ENCODE assay signal across 21 cellular contexts in the genomic region with DNA sequence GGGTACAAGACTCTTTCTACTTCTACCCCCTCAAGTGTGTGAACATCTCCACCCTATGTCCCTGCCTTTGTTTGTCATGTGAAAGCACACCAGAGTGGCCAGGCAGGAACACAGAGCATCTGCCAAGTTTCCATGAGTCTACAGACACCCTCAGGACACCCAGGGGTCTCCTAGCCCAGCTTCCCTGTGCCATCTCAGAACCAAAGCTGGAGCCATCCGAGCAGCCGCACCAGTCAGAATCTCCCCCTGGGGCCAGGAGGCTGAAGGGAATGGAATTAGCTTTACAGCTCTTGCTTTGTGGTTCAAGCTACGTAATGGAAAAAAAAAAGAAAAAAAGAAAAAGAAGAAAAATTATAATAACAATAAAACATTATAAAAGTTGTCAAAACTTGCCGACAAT. TPM values are rescaled to one million over a fixed set of nuclear protein-coding genes. Genes with fewer than 3 reads are reported as not detected.
A peak's percentile ranks its signal among the peaks of the same experiment; 100 is the strongest.
DNase-seq lines count a peak whose midpoint lies in the region; ATAC-seq and TF ChIP-seq lines count a peak whose summit lies in the region.
"Had no signal": no experiment of that assay in that cellular context is flagged by ENCODE, and none has a peak within 500 bp of the region (broad histone marks: within the 10 kb centered on the region; RNA-seq: fewer than 3 reads in every experiment).

No MANE protein-coding gene starts in this region.

- peak overlapping the region; percentile 34 to 65 (median 44) for H3K27ac ChIP-seq in esophagus muscularis mucosa (replicated peaks in 1 of 4)
- no peak overlapping the region for H3K27ac ChIP-seq in ovary
- H3K27ac ChIP-seq: BLaER1 treated with 17β-estradiol and CSF1 and Interleukin-3, amounts not matched to agents 10 nM and 100 nM had no signal

- TF ChIP-seq EP300 in esophagus muscularis mucosa (IDR thresholded peaks at IDR 0.05) (no peak), ovary (IDR thresholded peaks at IDR 0.05) (no peak)

- no peak overlapping the region for H3K4me3 ChIP-seq in esophagus muscularis mucosa
- no peak overlapping the region for H3K4me3 ChIP-seq in ovary
- H3K4me3 ChIP-seq: BLaER1 treated with 17β-estradiol and CSF1 and Interleukin-3, amounts not matched to agents 10 nM and 100 nM had no signal

- H3K4me1 ChIP-seq in esophagus muscularis mucosa (peaks cover 4 to 16% (median 15%) of the 10 kb centered on the region in 4 donors), ovary (ENCODE audit: insufficient read depth) (no peaks in the 10 kb centered on the region)

- H3K9me3 ChIP-seq in esophagus muscularis mucosa (peaks cover 0 to 3% (median 0%) of the 10 kb centered on the region in 4 donors), ovary (no peaks in the 10 kb centered on the region)

- TF ChIP-seq CTCF in esophagus muscularis mucosa (IDR thresholded peaks at IDR 0.05) (no peak), ovary (IDR thresholded peaks at IDR 0.05) (no peak)

- H3K27me3 ChIP-seq in esophagus muscularis mucosa (no peaks in the 10 kb centered on the region), ovary (no peaks in the 10 kb centered on the region)
- H3K27me3 ChIP-seq: BLaER1 treated with 17β-estradiol and CSF1 and Interleukin-3, amounts not matched to agents 10 nM and 100 nM had no signal

- H3K36me3 ChIP-seq in esophagus muscularis mucosa (peaks cover 10 to 64% (median 26%) of the 10 kb centered on the region in 4 donors), ovary (no peaks in the 10 kb centered on the region)
- H3K36me3 ChIP-seq: BLaER1 treated with 17β-estradiol and CSF1 and Interleukin-3, amounts not matched to agents 10 nM and 100 nM had no signal

- intact Hi-C loops in esophagus muscularis mucosa (cut with DNase I), result no loop called here
- intact Hi-C loops in left cardiac atrium (cut with DNase I), result loop anchor here in 1 of 2 donors (10.0 kb wide), 1 partner anchor 204 kb away; no protein-coding TSS in a partner anchor
- intact Hi-C loops in sciatic nerve (cut with DNase I), result no loop called here
- intact Hi-C loops in ovary (cut with DNase I), result no loop called here

- 62% methylated on average over 4 of the region's 4 CpGs for WGBS in esophagus muscularis mucosa
- WGBS in ovary, 3 donors, result 53 to 71% (median 61%) methylated on average over 4 of the region's 4 CpGs

- TF ChIP-seq POLR2A in esophagus muscularis mucosa (IDR thresholded peaks at IDR 0.05; ENCODE audit: low read depth) (no peak), ovary (IDR thresholded peaks at IDR 0.05) (no peak)

- DNase-seq in AG20443 (ENCODE audit: low spot score) (peak; percentile 53), esophagus muscularis mucosa (ENCODE audit: extremely low spot score) (no peak), left cardiac atrium (peak; percentile 34), sciatic nerve (ENCODE audit: low spot score) (no peak), ovary (no peak), C1 segment of cervical spinal cord (lab: John Stamatoyannopoulos, UW) (no peak)
- DNase-seq in stimulated activated CD4-positive, alpha-beta T cell treated with anti-CD3 and anti-CD28 coated beads, Interleukin-2, amount 100 ng/mL, for 48 hours, result no peak
- DNase-seq: CD8-positive, alpha-beta memory T cell; H9; Karpas-422; NCI-H1417 treated with DMSO at 0.1 percent for 48 hours; NCI-H187 treated with DMSO at 0.1 percent for 48 hours; NCI-H226; NCI-H524; NCI-H82; OCI-M1; SHP77 treated with DMSO at 0.1 percent for 48 hours had no signal

- ATAC-seq in left cardiac atrium (peak; percentile 47 to 56), sciatic nerve (peak; percentile 92), HG03457 (IDR thresholded peaks at IDR 0.05; ENCODE audit: unreplicated experiment) (no peak)

RNA-seq across cellular contexts. Expression of a gene that starts 37.3 kb away (rescaled TPM):
- total RNA-seq in esophagus muscularis mucosa (10 to 100 TPM; 20.4 to 34.5 (median 26.2) TPM), left cardiac atrium (100 to 1,000 TPM; 116 to 236 TPM), sciatic nerve (not detected), ovary (under 1 TPM in 3 of 7 donors, not detected in 4; 0.15 to 0.23 (median 0.18) TPM)
- under 1 TPM in 1 of 2 donors, not detected in 1; 0.04 TPM for polyA plus RNA-seq in ovary
- total RNA-seq: CD8-positive, alpha-beta memory T cell; H9; MCF 10A had no signal
- polyA plus RNA-seq: CD8-positive, alpha-beta memory T cell; IgD-negative memory B cell had no signal

Comparison
In these comparisons a context has a peak if more than half of its experiments do, and no peak if none do; other contexts are left out.
1. DNase-seq: peak in AG20443 (single experiment) and left cardiac atrium (single experiment); none in esophagus muscularis mucosa (single experiment), sciatic nerve (single experiment), ovary (0 of 5), stimulated activated CD4-positive, alpha-beta T cell treated with anti-CD3 and anti-CD28 coated beads, Interleukin-2, amount 100 ng/mL, for 48 hours (0 of 2) and C1 segment of cervical spinal cord (0 of 14).
2. H3K27ac ChIP-seq: peak in esophagus muscularis mucosa (4 of 4); none in ovary (0 of 2).
3. RNA of a gene that starts 37.3 kb away (total RNA-seq): 116 to 236 TPM in left cardiac atrium and 20.4 to 34.5 TPM in esophagus muscularis mucosa; not detected in sciatic nerve (single experiment) and 0.15 to 0.23 TPM in ovary; every median in the first group is over 10 times any median in the second.